In the genomic region with DNA sequence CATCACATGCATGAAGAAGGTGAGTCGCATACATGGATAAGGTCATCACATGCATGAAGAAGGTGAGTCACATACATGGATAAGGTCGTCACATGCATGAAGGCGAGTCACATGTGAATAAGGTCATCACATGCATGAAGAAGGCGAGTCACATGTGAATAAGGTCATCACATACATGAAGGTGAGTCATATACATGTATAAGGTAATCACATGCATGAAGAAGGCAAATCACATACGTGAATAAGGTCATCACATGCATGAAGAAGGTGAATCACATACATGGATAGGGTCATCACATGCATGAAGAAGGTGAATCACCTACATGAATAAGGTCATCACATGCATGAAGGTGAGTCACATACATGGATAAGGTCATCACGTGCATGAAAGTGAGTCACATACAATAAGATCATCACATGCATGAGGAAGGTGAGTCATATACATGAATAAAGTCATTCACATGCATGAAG, we compare ENCODE assay signal across 22 cellular contexts.
DNase-seq lines count a peak whose midpoint lies in the region; ATAC-seq, FAIRE-seq and TF ChIP-seq lines count a peak whose summit lies in the region.
"Had no signal": no experiment of that assay in that cellular context is flagged by ENCODE, and none has a peak within 500 bp of the region (broad histone marks: within the 10 kb centered on the region; RNA-seq: fewer than 3 reads in every experiment).

No MANE protein-coding gene starts in this region.

- intact Hi-C loops in sigmoid colon (cut with DNase I) = no loop called here

- H3K79me2 ChIP-seq in keratinocyte (ENCODE audit: control insufficient read depth, insufficient read depth, low read length) = no peaks in the 10 kb centered on the region

- H3K4me1 Mint-ChIP-seq in activated T-cell treated with anti-CD3 and anti-CD28 coated beads, Interleukin-2, amount 50 U/mL, for 4 hours (ENCODE audit: low read depth) = no peaks in the 10 kb centered on the region
- H3K4me1 Mint-ChIP-seq: mesothelial cell of epicardium had no signal

- H3K36me3 ChIP-seq in keratinocyte (ENCODE audit: control insufficient read depth in 2 of 2, extremely low read depth in 1 of 2, insufficient read depth in 2 of 2, low read length in 2 of 2) (no peaks in the 10 kb centered on the region), sigmoid colon (no peaks in the 10 kb centered on the region)
- H3K36me3 ChIP-seq: prostate gland, thoracic aorta, vagina had no signal

- H3K4me1 ChIP-seq in keratinocyte (ENCODE audit: control insufficient read depth, extremely low read depth, insufficient read depth, low read length) = no peaks in the 10 kb centered on the region
- no peaks in the 10 kb centered on the region for H3K4me1 ChIP-seq in sigmoid colon
- H3K4me1 ChIP-seq: prostate gland, vagina had no signal

- dilution Hi-C loops in keratinocyte (cut with MboI; ENCODE audit: extremely low pct_ligation_motif_present, low sequenced_read_pairs) = no loop called here

- H3K27me3 Mint-ChIP-seq in activated T-cell treated with anti-CD3 and anti-CD28 coated beads, Interleukin-2, amount 50 U/mL, for 4 hours (ENCODE audit: low read depth) = peaks cover 3% of the 10 kb centered on the region
- H3K27me3 Mint-ChIP-seq: naive thymus-derived CD4-positive, alpha-beta T cell had no signal

- H3K4me3 Mint-ChIP-seq in activated T-cell treated with anti-CD3 and anti-CD28 coated beads, Interleukin-2, amount 50 U/mL, for 4 hours = no peak overlapping the region
- H3K4me3 Mint-ChIP-seq: CD8-positive, alpha-beta T cell; H9; mesothelial cell of epicardium; naive thymus-derived CD4-positive, alpha-beta T cell had no signal

- no peak overlapping the region for H2AFZ ChIP-seq in keratinocyte (ENCODE audit: control insufficient read depth, low read length)

- WGBS in sigmoid colon, 2 donors = 80% methylated on average over 6 of the region's 6 CpGs

- H3K27me3 ChIP-seq in keratinocyte (ENCODE audit: control insufficient read depth, extremely low read depth, insufficient read depth, low read length) (peaks cover 33% of the 10 kb centered on the region), sigmoid colon (peaks cover 0 to 5% (median 0%) of the 10 kb centered on the region in 3 donors)
- H3K27me3 ChIP-seq: vagina had no signal

- POLR2A ChIA-PET in RWPE1 (lab: Yijun Ruan, JAX; ENCODE audit: low non-redundant PET) = no interaction called here

- no peak for FAIRE-seq in keratinocyte (lab: Jason Lieb, UNC)
- FAIRE-seq: islet of Langerhans had no signal

- H3K4me3 ChIP-seq in keratinocyte (ENCODE audit: control insufficient read depth in 2 of 3, extremely low read depth in 1 of 3, insufficient read depth in 2 of 3, low read depth in 1 of 3, low read length in 3 of 3) (no peak overlapping the region), sigmoid colon (no peak overlapping the region)
- H3K4me3 ChIP-seq: dorsolateral prefrontal cortex, prostate gland, thoracic aorta, vagina had no signal

- ATAC-seq in activated T-cell treated with anti-CD3 and anti-CD28 coated beads, Interleukin-2, amount 50 U/mL, for 4 hours = peak; percentile 61 to 72
- ATAC-seq: CD8-positive, alpha-beta T cell; naive thymus-derived CD4-positive, alpha-beta T cell had no signal

- H3K9me1 ChIP-seq in keratinocyte (ENCODE audit: control insufficient read depth, extremely low read depth, insufficient read depth, low read length) = no peaks in the 10 kb centered on the region

- TF ChIP-seq CTCF in RWPE1 (conservative IDR thresholded peaks at IDR 0.05; ENCODE audit: low read depth) (no peak), keratinocyte (optimal IDR thresholded peaks at IDR 0.05 in 1 of 3, IDR thresholded peaks at IDR 0.05 in 1 of 3, conservative IDR thresholded peaks at IDR 0.05 in 1 of 3; ENCODE audit: extremely low read depth in 1 of 3, insufficient read depth in 2 of 3, low read length in 3 of 3) (no peak), sigmoid colon (IDR thresholded peaks at IDR 0.05) (no peak)

- H3K4me2 ChIP-seq in keratinocyte (ENCODE audit: control insufficient read depth, extremely low read depth, insufficient read depth, low read depth, low read length) = no peak overlapping the region

- no peak overlapping the region for H3K27ac ChIP-seq in RWPE1
- no peak overlapping the region for H3K27ac ChIP-seq in keratinocyte (ENCODE audit: control insufficient read depth, insufficient read depth, low read length)
- H3K27ac ChIP-seq in sigmoid colon = no peak overlapping the region
- H3K27ac ChIP-seq: dorsolateral prefrontal cortex, prostate gland, thoracic aorta, vagina had no signal

- TF ChIP-seq EP300 in sigmoid colon (IDR thresholded peaks at IDR 0.05) = no peak

- no peaks in the 10 kb centered on the region for H3K36me3 Mint-ChIP-seq in activated T-cell treated with anti-CD3 and anti-CD28 coated beads, Interleukin-2, amount 50 U/mL, for 4 hours (ENCODE audit: insufficient read depth)
- H3K36me3 Mint-ChIP-seq: CD8-positive, alpha-beta T cell; mesothelial cell of epicardium; naive thymus-derived CD4-positive, alpha-beta T cell had no signal

- no peaks in the 10 kb centered on the region for H3K9me3 Mint-ChIP-seq in activated T-cell treated with anti-CD3 and anti-CD28 coated beads, Interleukin-2, amount 50 U/mL, for 4 hours
- H3K9me3 Mint-ChIP-seq: CD8-positive, alpha-beta T cell; H9; mesothelial cell of epicardium; naive thymus-derived CD4-positive, alpha-beta T cell had no signal

- H3K9ac ChIP-seq in keratinocyte (ENCODE audit: control insufficient read depth, extremely low read depth, insufficient read depth, low read length) = no peak overlapping the region

- CTCF ChIA-PET in RWPE1 (lab: Yijun Ruan, JAX) = no interaction called here

- H4K20me1 ChIP-seq in keratinocyte (ENCODE audit: control insufficient read depth, extremely low read depth, insufficient read depth, low read length) = no peaks in the 10 kb centered on the region

- H3K9me3 ChIP-seq in keratinocyte (ENCODE audit: control insufficient read depth, low read depth, low read length) = no peaks in the 10 kb centered on the region
- no peaks in the 10 kb centered on the region for H3K9me3 ChIP-seq in sigmoid colon
- H3K9me3 ChIP-seq: prostate gland, thoracic aorta, vagina had no signal

- TF ChIP-seq POLR2A in sigmoid colon (IDR thresholded peaks at IDR 0.05) = no peak

- no peak for DNase-seq in activated T-cell treated with anti-CD3 and anti-CD28 coated beads, Interleukin-2, amount 50 U/mL, for 4 hours
- DNase-seq in activated T-cell treated with anti-CD3 and anti-CD28 coated beads, Interleukin-2, amount 50 U/mL, for 48 hours = no peak
- DNase-seq in DMS53 (lab: John Stamatoyannopoulos, UW) (peak; percentile 88), RWPE1 (ENCODE audit: low spot score) (peak; percentile 46), keratinocyte (ENCODE audit: low read depth, low spot score) (peak; percentile 32), SIG-M5 (lab: John Stamatoyannopoulos, UW) (no peak), sigmoid colon (no peak), SW 1271 (lab: John Stamatoyannopoulos, UW) (no peak)
- DNase-seq: activated CD4-positive, alpha-beta T cell treated with anti-CD3 and anti-CD28 coated beads, Interleukin-2, amount 50 U/mL, for 1 hour; activated CD8-positive, alpha-beta memory T cell treated with anti-CD3 and anti-CD28 coated beads, Interleukin-2, amount 50 U/mL, for 4 hours; activated effector memory CD4-positive, alpha-beta T cell treated with Interleukin-2 at 50 U/mL for 16 hours; CD8-positive, alpha-beta T cell; GF-D8; H9; naive thymus-derived CD4-positive, alpha-beta T cell; stimulated activated naive CD4-positive, alpha-beta T cell had no signal

Comparison
In these comparisons a context has a peak if more than half of its experiments do, and no peak if none do; other contexts are left out.
1. DNase-seq: peak in DMS53 (single experiment), RWPE1 (single experiment) and keratinocyte (single experiment); none in activated T-cell treated with anti-CD3 and anti-CD28 coated beads, Interleukin-2, amount 50 U/mL, for 4 hours (single experiment), activated T-cell treated with anti-CD3 and anti-CD28 coated beads, Interleukin-2, amount 50 U/mL, for 48 hours (0 of 2), SIG-M5 (single experiment), sigmoid colon (single experiment) and SW 1271 (0 of 2).